In the genomic region with DNA sequence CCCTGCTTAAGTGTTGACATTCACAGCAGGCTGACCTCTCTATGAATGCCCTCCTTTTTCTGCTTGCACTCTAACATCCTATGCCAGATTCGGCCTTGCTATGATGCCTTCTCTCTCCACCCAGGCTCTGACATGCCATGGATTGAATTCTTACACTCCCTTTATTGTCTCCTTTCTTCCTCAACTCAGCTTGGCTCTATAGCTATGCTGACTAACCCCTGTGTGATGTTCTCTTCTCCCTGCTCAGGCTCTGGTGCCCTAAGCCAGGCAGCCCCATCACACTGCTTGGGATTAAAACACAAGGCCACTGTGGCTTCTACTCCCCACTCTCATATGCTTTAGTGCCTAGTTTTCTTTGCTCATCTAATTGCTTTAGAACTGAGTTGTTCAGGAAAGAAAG, we compare ENCODE assay signal across 17 cellular contexts.
"Had no signal": no experiment of that assay in that cellular context is flagged by ENCODE, and none has a peak within 500 bp of the region (broad histone marks: within the 10 kb centered on the region; RNA-seq: fewer than 3 reads in every experiment).

No MANE protein-coding gene starts in this region.

- ATAC-seq: activated CD4-positive, alpha-beta T cell treated with anti-CD3 and anti-CD28 coated beads for 36 hours; activated naive CD4-positive, alpha-beta T cell treated with anti-CD3 and anti-CD28 coated beads, Interleukin-2, amount 50 U/mL, for 72 hours; effector memory CD8-positive, alpha-beta T cell; left ventricle myocardium superior had no signal

- H3K27ac Mint-ChIP-seq: activated CD4-positive, alpha-beta T cell treated with anti-CD3 and anti-CD28 coated beads for 36 hours; activated naive CD4-positive, alpha-beta T cell treated with anti-CD3 and anti-CD28 coated beads, Interleukin-2, amount 50 U/mL, for 72 hours; effector memory CD8-positive, alpha-beta T cell; memory B cell; naive B cell; stimulated activated memory B cell treated with anti-CD40 and anti-IgM and Interleukin-4, amounts not matched to agents 10 μg/mL and 1 μg/mL and 100 μg/mL, for 72 hours had no signal

- H3K4me3 Mint-ChIP-seq: activated CD4-positive, alpha-beta T cell treated with anti-CD3 and anti-CD28 coated beads for 36 hours; effector memory CD8-positive, alpha-beta T cell; memory B cell; naive B cell; stimulated activated memory B cell treated with anti-CD40 and anti-IgM and Interleukin-4, amounts not matched to agents 10 μg/mL and 1 μg/mL and 100 μg/mL, for 72 hours had no signal

- H3K36me3 Mint-ChIP-seq: activated naive CD4-positive, alpha-beta T cell treated with anti-CD3 and anti-CD28 coated beads, Interleukin-2, amount 50 U/mL, for 72 hours; memory B cell; naive B cell; stimulated activated memory B cell treated with anti-CD40 and anti-IgM and Interleukin-4, amounts not matched to agents 10 μg/mL and 1 μg/mL and 100 μg/mL, for 72 hours had no signal

- H3K4me1 Mint-ChIP-seq: activated CD4-positive, alpha-beta T cell treated with anti-CD3 and anti-CD28 coated beads for 36 hours; memory B cell; stimulated activated memory B cell treated with anti-CD40 and anti-IgM and Interleukin-4, amounts not matched to agents 10 μg/mL and 1 μg/mL and 100 μg/mL, for 72 hours had no signal

- DNase-seq: activated CD4-positive, alpha-beta T cell treated with anti-CD3 and anti-CD28 coated beads for 36 hours; activated CD4-positive, alpha-beta T cell treated with anti-CD3 and anti-CD28 coated beads, Interleukin-2, amount 50 U/mL, for 48 hours; activated gamma-delta T cell; adrenal gland; dermis blood vessel endothelial cell; effector memory CD8-positive, alpha-beta T cell; foreskin fibroblast; hypothalamus; left ventricle myocardium superior; naive B cell; spleen; stimulated activated CD4-positive, alpha-beta T cell treated with anti-CD3 and anti-CD28 coated beads, Interleukin-4, amount 100 ng/mL, for 4 hours; SW 1271; upper lobe of left lung had no signal

- H3K27me3 Mint-ChIP-seq: activated CD4-positive, alpha-beta T cell treated with anti-CD3 and anti-CD28 coated beads for 36 hours; effector memory CD8-positive, alpha-beta T cell; memory B cell; naive B cell; stimulated activated memory B cell treated with anti-CD40 and anti-IgM and Interleukin-4, amounts not matched to agents 10 μg/mL and 1 μg/mL and 100 μg/mL, for 72 hours had no signal
